9 cellular contexts compared by ENCODE assay signal in genomic region chr5:177369050-177369912, GRCh38. TPM values are rescaled to one million over a fixed set of nuclear protein-coding genes. Genes with fewer than 3 reads are reported as not detected.
A peak's percentile ranks its signal among the peaks of the same experiment; 100 is the strongest.
DNase-seq lines count a peak whose midpoint lies in the region; ATAC-seq and TF ChIP-seq lines count a peak whose summit lies in the region.
"Had no signal": no experiment of that assay in that cellular context is flagged by ENCODE, and none has a peak within 500 bp of the region (broad histone marks: within the 10 kb centered on the region; RNA-seq: fewer than 3 reads in every experiment).

No MANE protein-coding gene starts in this region.

- DNase-seq in NCI-H82 (lab: John Stamatoyannopoulos, UW): peak; percentile 55
- no peak for DNase-seq in NCI-H82 treated with DMSO at 0.1 percent for 48 hours (lab: John Stamatoyannopoulos, UW; ENCODE audit: unreplicated experiment)
- DNase-seq in ascending aorta (ENCODE audit: low spot score in 2 of 2): no peak
- no peak for DNase-seq in right lobe of liver
- no peak for DNase-seq in omental fat pad (ENCODE audit: low spot score)
- no peak for DNase-seq in NCI-H2227 (lab: John Stamatoyannopoulos, UW; ENCODE audit: unreplicated experiment)
- no peak for DNase-seq in SHP77 treated with DMSO at 0.1 percent for 48 hours (lab: John Stamatoyannopoulos, UW)

- H3K27ac ChIP-seq in ascending aorta (no peak overlapping the region), right lobe of liver (peak overlapping the region in 1 of 3 donors; percentile 94)

- H3K9ac ChIP-seq in Loucy (ENCODE audit: low read depth, low read length, poor library complexity, severe bottlenecking): no peak overlapping the region

- 0 out of 2 replicates have a peak, but pooled peaks cover 4% of the 10 kb centered on the region for H3K36me3 ChIP-seq in Loucy (ENCODE audit: insufficient read depth, low read length)
- H3K36me3 ChIP-seq in ascending aorta: no peaks in the 10 kb centered on the region
- no peaks in the 10 kb centered on the region for H3K36me3 ChIP-seq in right lobe of liver

- H3K4me1 ChIP-seq in Loucy (ENCODE audit: insufficient read depth, low read length, poor library complexity, severe bottlenecking) (peaks cover 22% of the 10 kb centered on the region), ascending aorta (peaks cover 7 to 9% of the 10 kb centered on the region in 2 donors), right lobe of liver (peaks cover 0 to 74% (median 30%) of the 10 kb centered on the region in 4 donors)

- H3K9me3 ChIP-seq in Loucy (ENCODE audit: insufficient read depth, low read depth, low read length): no peaks in the 10 kb centered on the region
- no peaks in the 10 kb centered on the region for H3K9me3 ChIP-seq in ascending aorta
- no peaks in the 10 kb centered on the region for H3K9me3 ChIP-seq in right lobe of liver

- TF ChIP-seq POLR2A in right lobe of liver (IDR thresholded peaks at IDR 0.05): no peak

- no peak overlapping the region for H2AFZ ChIP-seq in Loucy (ENCODE audit: low read length)

- H3F3A ChIP-seq in Loucy (ENCODE audit: low read depth): no peaks in the 10 kb centered on the region

- intact Hi-C loops in ascending aorta (cut with DNase I) (no loop called here), right lobe of liver (cut with DNase I) (no loop called here)

- H3K4me2 ChIP-seq in Loucy (ENCODE audit: low read depth, low read length, poor library complexity, severe bottlenecking): no peak overlapping the region

- ATAC-seq in right lobe of liver (no peak), omental fat pad (ENCODE audit: low FRiP score) (no peak)

- no peaks in the 10 kb centered on the region for H4K20me1 ChIP-seq in Loucy (ENCODE audit: insufficient read depth, low read length, poor library complexity, severe bottlenecking)

- H3K4me3 ChIP-seq in Loucy (ENCODE audit: low read length, poor library complexity, severe bottlenecking) (no peak overlapping the region), ascending aorta (no peak overlapping the region), right lobe of liver (no peak overlapping the region)

- H3K27me3 ChIP-seq in Loucy (ENCODE audit: insufficient read depth, low read length, poor library complexity, severe bottlenecking) (no peaks in the 10 kb centered on the region), ascending aorta (no peaks in the 10 kb centered on the region), right lobe of liver (no peaks in the 10 kb centered on the region)

- H3K9me2 ChIP-seq in Loucy (replicated peaks; ENCODE audit: low read depth, low read length): no peaks in the 10 kb centered on the region

- no peaks in the 10 kb centered on the region for H3K79me2 ChIP-seq in Loucy (ENCODE audit: insufficient read depth, low read length)

- TF ChIP-seq CTCF in Loucy (conservative IDR thresholded peaks at IDR 0.05; ENCODE audit: low read length) (peak; percentile 64), ascending aorta (IDR thresholded peaks at IDR 0.05) (peak in 2 of 3 experiments; percentile 50 to 55), right lobe of liver (IDR thresholded peaks at IDR 0.05) (peak; percentile 39 to 57 (median 48)), omental fat pad (IDR thresholded peaks at IDR 0.05) (no peak)

- 64% methylated on average over 3 of the region's 7 CpGs for WGBS in right lobe of liver (ENCODE audit: insufficient coverage, low coverage, low lambda C conversion rate, missing lambda C conversion rate)

RNA-seq across cellular contexts. Expression of gene RGS14, which starts 11.6 kb away (rescaled TPM):
- total RNA-seq in ascending aorta: 4.5 TPM
- 10 to 100 TPM; 29.2 to 43.1 (median 35.2) TPM for total RNA-seq in right lobe of liver
- total RNA-seq in omental fat pad: 10 to 100 TPM in 1 of 4 donors, 1 to 10 TPM in 3; 7.1 to 25.1 (median 8.2) TPM

RNA-seq across cellular contexts. Expression of gene SLC34A1, which starts 15.0 kb away (rescaled TPM):
- total RNA-seq in ascending aorta (not detected), right lobe of liver (1 to 10 TPM in 3 of 6 experiments, under 1 TPM in 2, not detected in 1; 0.12 to 5.3 (median 1.6) TPM), omental fat pad (not detected)
- total RNA-seq: Daoy had no signal

RNA-seq across cellular contexts. Expression of gene LMAN2, which starts 17.8 kb away (rescaled TPM):
- total RNA-seq in ascending aorta: 229 TPM
- total RNA-seq in right lobe of liver: 100 to 1,000 TPM; 103 to 297 (median 160) TPM
- total RNA-seq in omental fat pad: 100 to 1,000 TPM; 129 to 164 (median 144) TPM

RNA-seq across cellular contexts. Expression of gene PFN3, which starts 31.2 kb away (rescaled TPM):
- total RNA-seq in ascending aorta (not detected), right lobe of liver (not detected), omental fat pad (not detected)
- total RNA-seq: Daoy had no signal

RNA-seq across cellular contexts. Expression of gene F12, which starts 40.1 kb away (rescaled TPM):
- total RNA-seq in ascending aorta (not detected), right lobe of liver (100 to 1,000 TPM; 236 to 518 (median 365) TPM), omental fat pad (1 to 10 TPM in 1 of 4 donors, under 1 TPM in 3; 0.38 to 3.0 (median 0.63) TPM)

Comparison
In these comparisons a context has a peak if more than half of its experiments do, and no peak if none do; other contexts are left out.
1. CTCF ChIP-seq: peak in Loucy (single experiment), ascending aorta (2 of 3) and right lobe of liver (4 of 4); none in omental fat pad (0 of 3).